ENCODE assay signal across 22 cellular contexts in the genomic region with DNA sequence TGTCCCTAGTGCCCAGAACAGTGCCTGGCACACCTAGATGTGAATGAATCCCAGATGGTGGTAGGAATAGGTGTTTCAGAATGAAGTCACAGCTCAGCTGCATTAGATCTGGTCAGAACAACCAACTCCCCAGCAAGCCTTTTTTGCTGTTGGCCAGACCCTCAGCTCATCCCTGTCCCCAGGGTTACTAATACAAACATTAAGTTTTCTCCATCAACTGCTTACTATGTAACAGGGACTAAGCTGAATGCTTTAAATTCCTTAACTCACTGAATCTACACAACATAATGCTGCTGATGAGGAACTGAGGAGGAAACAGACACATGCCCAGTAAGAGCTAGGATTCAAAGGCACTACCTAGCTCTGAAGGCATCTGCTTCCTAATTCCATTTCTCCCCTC. TPM values are rescaled to one million over a fixed set of nuclear protein-coding genes. Genes with fewer than 3 reads are reported as not detected.
DNase-seq lines count a peak whose midpoint lies in the region; ATAC-seq and TF ChIP-seq lines count a peak whose summit lies in the region.
"Had no signal": no experiment of that assay in that cellular context is flagged by ENCODE, and none has a peak within 500 bp of the region (broad histone marks: within the 10 kb centered on the region; RNA-seq: fewer than 3 reads in every experiment).

No MANE protein-coding gene starts in this region.

- CTCF ChIA-PET in AG04450 (lab: Charles Lee): interaction anchor here (0.7 to 2.1 kb wide), 6 partner anchors 10 to 74 kb away, joined by 3 to 16 read pairs (median 5); no protein-coding TSS in a partner anchor

- POLR2A ChIA-PET in AG04450 (lab: Yijun Ruan, JAX): interaction anchor here (0.5 to 1.6 kb wide), 3 partner anchors 11 to 67 kb away, joined by 3 to 9 read pairs (median 4); a partner anchor contains a TSS

- ATAC-seq in HG03442 (IDR thresholded peaks at IDR 0.05; ENCODE audit: unreplicated experiment) (no peak), GM18861 (IDR thresholded peaks at IDR 0.05; ENCODE audit: unreplicated experiment) (no peak)
- ATAC-seq: body of pancreas; CD8-positive, alpha-beta T cell; natural killer cell had no signal

- H3K27me3 ChIP-seq in AG04450 (ENCODE audit: control insufficient read depth, insufficient read depth, low read length): no peaks in the 10 kb centered on the region
- no peaks in the 10 kb centered on the region for H3K27me3 ChIP-seq in brain microvascular endothelial cell (replicated peaks)
- H3K27me3 ChIP-seq: body of pancreas, SJSA1, suprapubic skin, vagina had no signal

- H3K4me3 ChIP-seq in AG04450 (ENCODE audit: low read depth, low read length) (no peak overlapping the region), brain microvascular endothelial cell (ENCODE audit: low read depth, low read length) (no peak overlapping the region)
- H3K4me3 ChIP-seq: body of pancreas, HAP-1, SJSA1, suprapubic skin, vagina had no signal

- H3K27ac ChIP-seq in AG04450 (ENCODE audit: low read depth, low read length) (peak overlapping the region; percentile 75), brain microvascular endothelial cell (no peak overlapping the region)
- H3K27ac ChIP-seq: body of pancreas, SJSA1, suprapubic skin, vagina had no signal

- in situ Hi-C loops in brain microvascular endothelial cell (cut with HindIII; ENCODE audit: low pct_ligation_motif_present, low sequenced_read_pairs): no loop called here

- H3K36me3 ChIP-seq in brain microvascular endothelial cell (replicated peaks): peaks cover 74% of the 10 kb centered on the region

- DNase-seq in AG04450 (ENCODE audit: low read depth, low spot score): no peak
- peak; percentile 68 for DNase-seq in GM04503 (ENCODE audit: low read depth)
- DNase-seq in brain microvascular endothelial cell: peak; percentile 38
- peak; percentile 47 for DNase-seq in kidney tubule cell (ENCODE audit: low spot score)
- DNase-seq in NK-92 (lab: John Stamatoyannopoulos, UW; ENCODE audit: unreplicated experiment): no peak
- no peak for DNase-seq in activated CD4-positive, alpha-beta T cell treated with anti-CD3 and anti-CD28 coated beads for 48 hours
- DNase-seq: ACHN; activated CD4-positive, alpha-beta memory T cell treated with anti-CD3 and anti-CD28 coated beads for 36 hours; body of pancreas; CD8-positive, alpha-beta T cell; cortex of kidney; DMS79; foreskin melanocyte; natural killer cell; NCI-H1417; NCI-H2107 had no signal

- no peaks in the 10 kb centered on the region for H3K9me3 ChIP-seq in AG04450 (ENCODE audit: control insufficient read depth, insufficient read depth, low read length)
- H3K9me3 ChIP-seq: body of pancreas, HAP-1, SJSA1, suprapubic skin, vagina had no signal

- TF ChIP-seq CTCF in AG04450 (IDR thresholded peaks at IDR 0.05; ENCODE audit: low read depth, low read length): no peak
- no peak for TF ChIP-seq CTCF in brain microvascular endothelial cell (IDR thresholded peaks at IDR 0.05; ENCODE audit: low read depth, low read length, missing control alignments)

RNA-seq across cellular contexts. Expression of a gene that starts 18.8 kb away (rescaled TPM):
- polyA plus RNA-seq in AG04450 (2011; rRNA removed): 9.2 and 12.1 TPM in 2 replicates
- polyA minus RNA-seq in AG04450 (2011; rRNA and poly(A)+ RNA removed): 8.3 and 8.9 TPM in 2 replicates

RNA-seq across cellular contexts. Expression of a gene that starts 20.1 kb away (rescaled TPM):
- not detected in 2 replicates for polyA plus RNA-seq in AG04450 (2011; rRNA removed)
- polyA minus RNA-seq in AG04450 (2011; rRNA and poly(A)+ RNA removed): not detected in 2 replicates

RNA-seq across cellular contexts. Expression of a gene that starts 44.8 kb away (rescaled TPM):
- 0.12 and 0.32 TPM in 2 replicates for polyA plus RNA-seq in AG04450 (2011; rRNA removed)
- polyA minus RNA-seq in AG04450 (2011; rRNA and poly(A)+ RNA removed): 0.23 and 0.35 TPM in 2 replicates

Comparison
In these comparisons a context has a peak if more than half of its experiments do, and no peak if none do; other contexts are left out.
1. DNase-seq: peak in GM04503 (single experiment), brain microvascular endothelial cell (single experiment) and kidney tubule cell (single experiment); none in AG04450 (single experiment), NK-92 (single experiment) and activated CD4-positive, alpha-beta T cell treated with anti-CD3 and anti-CD28 coated beads for 48 hours (single experiment).